ENCODE assay signal across 25 cellular contexts in genomic region chr15:82117296-82117695, GRCh38.
"Had no signal": no experiment of that assay in that cellular context is flagged by ENCODE, and none has a peak within 500 bp of the region (broad histone marks: within the 10 kb centered on the region; RNA-seq: fewer than 3 reads in every experiment).

No MANE protein-coding gene starts in this region.

- DNase-seq: naive thymus-derived CD4-positive, alpha-beta T cell; natural killer cell; nucleus accumbens; ovary; psoas muscle; right cardiac atrium; right lobe of liver; sigmoid colon; small intestine; stimulated activated CD4-positive, alpha-beta T cell treated with anti-CD3 and anti-CD28 coated beads, Interleukin-15, amount 100 ng/mL, for 24 hours; stimulated activated CD4-positive, alpha-beta T cell treated with anti-CD3 and anti-CD28 coated beads, Interleukin-2, amount 100 ng/mL, for 24 hours; stimulated activated CD4-positive, alpha-beta T cell treated with anti-CD3 and anti-CD28 coated beads, Interleukin-2, amount 100 ng/mL, for 48 hours; stimulated activated CD4-positive, alpha-beta T cell treated with anti-CD3 and anti-CD28 coated beads, Interleukin-4, amount 100 ng/mL, for 24 hours; stimulated activated naive CD4-positive, alpha-beta T cell; stimulated activated naive CD8-positive, alpha-beta T cell treated with anti-CD3 and anti-CD28 coated beads, Interleukin-15, amount 100 ng/mL, for 72 hours; stimulated activated naive CD8-positive, alpha-beta T cell treated with anti-CD3 and anti-CD28 coated beads, Interleukin-15, Interleukin-2, amounts not matched to agents 100 U/mL and 50 U/mL, for 24 hours; substantia nigra; testis; tibial artery; transverse colon; upper lobe of left lung had no signal

- ATAC-seq: naive thymus-derived CD4-positive, alpha-beta T cell; natural killer cell; psoas muscle; right cardiac atrium; stimulated activated effector memory CD8-positive, alpha-beta T cell treated with anti-CD3 and anti-CD28 coated beads, Interleukin-12 subunit alpha, Interleukin-12 subunit beta, amount 100 ng/mL, for 72 hours; stimulated activated naive CD8-positive, alpha-beta T cell treated with anti-CD3 and anti-CD28 coated beads, Interleukin-15, amount 100 ng/mL, for 72 hours; stimulated activated naive CD8-positive, alpha-beta T cell treated with anti-CD3 and anti-CD28 coated beads, Interleukin-15, Interleukin-2, amounts not matched to agents 100 U/mL and 50 U/mL, for 24 hours had no signal

- H3K27ac Mint-ChIP-seq: natural killer cell; nephron; progenitor cell of endocrine pancreas; stimulated activated effector memory CD8-positive, alpha-beta T cell treated with anti-CD3 and anti-CD28 coated beads, Interleukin-12 subunit alpha, Interleukin-12 subunit beta, amount 100 ng/mL, for 72 hours had no signal

- H3K4me3 Mint-ChIP-seq: naive thymus-derived CD4-positive, alpha-beta T cell; natural killer cell; nephron; neural crest cell; stimulated activated effector memory CD8-positive, alpha-beta T cell treated with anti-CD3 and anti-CD28 coated beads, Interleukin-12 subunit alpha, Interleukin-12 subunit beta, amount 100 ng/mL, for 72 hours; stimulated activated naive CD8-positive, alpha-beta T cell treated with anti-CD3 and anti-CD28 coated beads, Interleukin-15, amount 100 ng/mL, for 72 hours had no signal

- H3K27me3 Mint-ChIP-seq: naive thymus-derived CD4-positive, alpha-beta T cell; progenitor cell of endocrine pancreas; stimulated activated naive CD8-positive, alpha-beta T cell treated with anti-CD3 and anti-CD28 coated beads, Interleukin-15, amount 100 ng/mL, for 72 hours had no signal

- H3K4me1 Mint-ChIP-seq: natural killer cell; nephron; neural crest cell; stimulated activated effector memory CD8-positive, alpha-beta T cell treated with anti-CD3 and anti-CD28 coated beads, Interleukin-12 subunit alpha, Interleukin-12 subunit beta, amount 100 ng/mL, for 72 hours; stimulated activated naive CD8-positive, alpha-beta T cell treated with anti-CD3 and anti-CD28 coated beads, Interleukin-15, amount 100 ng/mL, for 72 hours had no signal

- H3K36me3 Mint-ChIP-seq: natural killer cell had no signal

- H3K9me3 Mint-ChIP-seq: naive thymus-derived CD4-positive, alpha-beta T cell; natural killer cell; nephron; neural crest cell; stimulated activated effector memory CD8-positive, alpha-beta T cell treated with anti-CD3 and anti-CD28 coated beads, Interleukin-12 subunit alpha, Interleukin-12 subunit beta, amount 100 ng/mL, for 72 hours; stimulated activated naive CD8-positive, alpha-beta T cell treated with anti-CD3 and anti-CD28 coated beads, Interleukin-15, amount 100 ng/mL, for 72 hours had no signal
